In the genomic region with DNA sequence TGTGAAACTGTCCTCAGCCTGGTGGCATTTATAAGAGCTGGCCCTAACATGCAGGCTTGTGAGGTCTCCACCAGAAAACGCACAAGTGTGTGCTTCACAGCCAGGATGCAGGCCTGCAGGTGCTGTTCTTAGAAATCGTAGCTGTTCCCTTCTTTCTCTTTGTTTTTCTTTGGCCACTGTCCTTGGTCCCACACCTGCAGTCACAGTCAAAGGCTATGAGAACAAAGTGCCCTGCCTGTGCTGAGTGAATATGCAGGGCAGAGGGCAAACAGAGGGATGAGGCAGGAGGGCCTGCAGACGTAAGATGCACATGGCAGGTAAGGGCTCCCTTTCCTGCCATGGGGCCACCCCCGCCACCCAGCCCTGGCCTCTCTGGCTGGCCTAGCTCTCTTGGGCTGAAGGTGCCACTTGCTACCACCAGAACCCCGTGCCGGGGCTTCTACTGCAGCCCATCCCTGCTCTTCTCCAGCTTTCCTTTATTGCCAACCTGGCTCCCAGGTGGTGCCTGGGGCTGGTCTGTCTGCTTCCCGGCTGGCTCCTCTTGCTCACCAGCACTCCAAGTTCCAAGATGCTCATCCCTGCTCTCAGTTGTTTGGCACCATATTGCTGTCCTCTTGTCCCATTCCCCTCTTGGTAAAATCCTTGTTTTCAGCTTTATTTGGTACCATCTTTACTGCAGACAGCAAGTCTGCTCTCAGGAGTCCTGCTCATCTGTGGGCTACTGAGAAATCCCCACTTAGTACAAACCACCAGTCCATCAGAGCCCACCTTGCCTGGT, we compare ENCODE assay signal across 15 cellular contexts.
"Had no signal": no experiment of that assay in that cellular context is flagged by ENCODE, and none has a peak within 500 bp of the region (broad histone marks: within the 10 kb centered on the region; RNA-seq: fewer than 3 reads in every experiment).

No MANE protein-coding gene starts in this region.

- H3K36me3 Mint-ChIP-seq: activated CD4-positive, alpha-beta memory T cell treated with anti-CD3 and anti-CD28 coated beads for 36 hours; activated CD8-positive, alpha-beta memory T cell treated with anti-CD3 and anti-CD28 coated beads, Interleukin-2, amount 10 ng/mL, durations not matched to agents 7 days and 5 days; activated naive CD8-positive, alpha-beta T cell treated with anti-CD3 and anti-CD28 coated beads, Interleukin-2, amount 10 ng/mL, durations not matched to agents 7 days and 5 days; naive thymus-derived CD4-positive, alpha-beta T cell had no signal

- H3K4me3 Mint-ChIP-seq: activated CD4-positive, alpha-beta memory T cell treated with anti-CD3 and anti-CD28 coated beads for 36 hours; activated CD8-positive, alpha-beta memory T cell treated with anti-CD3 and anti-CD28 coated beads, Interleukin-2, amount 10 ng/mL, durations not matched to agents 7 days and 5 days; activated naive CD8-positive, alpha-beta T cell treated with anti-CD3 and anti-CD28 coated beads, Interleukin-2, amount 10 ng/mL, durations not matched to agents 7 days and 5 days; activated T-helper 17 cell treated with anti-CD3 and anti-CD28 coated beads, Interleukin-2, amount 50 U/mL, for 72 hours; effector memory CD8-positive, alpha-beta T cell; naive thymus-derived CD4-positive, alpha-beta T cell; T-helper 2 cell treated with Interferon-gamma antibody and Interleukin-4, amounts not matched to agents 5 μg/mL and 100 μg/mL, for 36 hours had no signal

- H3K4me1 Mint-ChIP-seq: activated T-helper 17 cell treated with anti-CD3 and anti-CD28 coated beads, Interleukin-2, amount 50 U/mL, for 72 hours had no signal

- ATAC-seq: activated CD8-positive, alpha-beta memory T cell treated with anti-CD3 and anti-CD28 coated beads, Interleukin-2, amount 10 ng/mL, durations not matched to agents 7 days and 5 days; activated T-helper 17 cell treated with anti-CD3 and anti-CD28 coated beads, Interleukin-2, amount 50 U/mL, for 72 hours; effector memory CD8-positive, alpha-beta T cell; naive thymus-derived CD4-positive, alpha-beta T cell; stimulated activated naive CD8-positive, alpha-beta T cell treated with anti-CD3 and anti-CD28 coated beads, Interleukin-15, Interleukin-2, amounts not matched to agents 100 U/mL and 50 U/mL, for 24 hours had no signal

- H3K27ac Mint-ChIP-seq: activated CD4-positive, alpha-beta memory T cell treated with anti-CD3 and anti-CD28 coated beads for 36 hours; activated CD8-positive, alpha-beta memory T cell treated with anti-CD3 and anti-CD28 coated beads, Interleukin-2, amount 10 ng/mL, durations not matched to agents 7 days and 5 days; activated naive CD8-positive, alpha-beta T cell treated with anti-CD3 and anti-CD28 coated beads, Interleukin-2, amount 10 ng/mL, durations not matched to agents 7 days and 5 days; activated T-helper 17 cell treated with anti-CD3 and anti-CD28 coated beads, Interleukin-2, amount 50 U/mL, for 72 hours; effector memory CD8-positive, alpha-beta T cell; naive thymus-derived CD4-positive, alpha-beta T cell; T-helper 2 cell treated with Interferon-gamma antibody and Interleukin-4, amounts not matched to agents 5 μg/mL and 100 μg/mL, for 36 hours had no signal

- H3K27me3 ChIP-seq: transverse colon had no signal

- H3K36me3 ChIP-seq: transverse colon had no signal

- H3K9me3 Mint-ChIP-seq: activated CD4-positive, alpha-beta memory T cell treated with anti-CD3 and anti-CD28 coated beads for 36 hours; activated naive CD8-positive, alpha-beta T cell treated with anti-CD3 and anti-CD28 coated beads, Interleukin-2, amount 10 ng/mL, durations not matched to agents 7 days and 5 days; activated T-helper 17 cell treated with anti-CD3 and anti-CD28 coated beads, Interleukin-2, amount 50 U/mL, for 72 hours; effector memory CD8-positive, alpha-beta T cell; T-helper 2 cell treated with Interferon-gamma antibody and Interleukin-4, amounts not matched to agents 5 μg/mL and 100 μg/mL, for 36 hours had no signal

- H3K27ac ChIP-seq: SK-N-MC, transverse colon had no signal

- DNase-seq: activated CD4-positive, alpha-beta memory T cell treated with anti-CD3 and anti-CD28 coated beads for 36 hours; activated CD8-positive, alpha-beta memory T cell treated with anti-CD3 and anti-CD28 coated beads, Interleukin-2, amount 10 ng/mL, durations not matched to agents 7 days and 5 days; activated naive CD4-positive, alpha-beta T cell; activated naive CD8-positive, alpha-beta T cell treated with anti-CD3 and anti-CD28 coated beads, Interleukin-2, amount 10 ng/mL, durations not matched to agents 7 days and 5 days; dermis blood vessel endothelial cell; effector memory CD8-positive, alpha-beta T cell; mesendoderm; naive thymus-derived CD4-positive, alpha-beta T cell; stimulated activated CD4-positive, alpha-beta T cell treated with anti-CD3 and anti-CD28 coated beads, Interleukin-12 subunit alpha, Interleukin-12 subunit beta, amount 100 ng/mL, for 4 hours; stimulated activated CD4-positive, alpha-beta T cell treated with anti-CD3 and anti-CD28 coated beads, Interleukin-1b, Interleukin-23, amount 100 ng/mL, for 48 hours; stimulated activated naive CD8-positive, alpha-beta T cell treated with anti-CD3 and anti-CD28 coated beads, Interleukin-15, Interleukin-2, amounts not matched to agents 100 U/mL and 50 U/mL, for 24 hours; transverse colon had no signal

- H3K9me3 ChIP-seq: transverse colon had no signal

- H3K4me3 ChIP-seq: SK-N-MC, transverse colon had no signal
